In genomic region chr20:17097603-17098002, GRCh38 we compare ENCODE assay signal across 24 cellular contexts.
"Had no signal": no experiment of that assay in that cellular context is flagged by ENCODE, and none has a peak within 500 bp of the region (broad histone marks: within the 10 kb centered on the region; RNA-seq: fewer than 3 reads in every experiment).

No MANE protein-coding gene starts in this region.

- H3K4me1 ChIP-seq: ascending aorta, SJSA1 had no signal

- ATAC-seq: activated CD8-positive, alpha-beta T cell treated with anti-CD3 and anti-CD28 coated beads, Interleukin-2, amount 10 ng/mL, durations not matched to agents 7 days and 5 days; Panc1 had no signal

- H3K4me3 ChIP-seq: ascending aorta, cardiac muscle cell, SJSA1 had no signal

- DNase-seq: activated CD4-positive, alpha-beta T cell treated with anti-CD3 and anti-CD28 coated beads, Interleukin-2, amount 10 ng/mL, durations not matched to agents 7 days and 5 days; activated CD4-positive, alpha-beta T cell treated with anti-CD3 and anti-CD28 coated beads, Interleukin-2, amount 50 U/mL, for 48 hours; activated CD8-positive, alpha-beta T cell treated with anti-CD3 and anti-CD28 coated beads, Interleukin-2, amount 10 ng/mL, durations not matched to agents 7 days and 5 days; activated gamma-delta T cell; activated naive CD4-positive, alpha-beta T cell treated with Interleukin-2 at 50 U/mL for 16 hours; activated naive CD8-positive, alpha-beta T cell treated with anti-CD3 and anti-CD28 coated beads, Interleukin-2, amount 10 ng/mL, durations not matched to agents 7 days and 5 days; activated T-cell treated with anti-CD3 and anti-CD28 coated beads, Interleukin-2, amount 50 U/mL, for 24 hours; amygdala; Karpas-422; NCI-H1105; NCI-H1417 treated with DMSO at 0.1 percent for 48 hours; NCI-H187 treated with DMSO at 0.1 percent for 48 hours; NCI-H2171 treated with DMSO at 0.1 percent for 48 hours; NCI-H2227 treated with DMSO at 0.1 percent for 48 hours; NCI-H446; NCI-H510A treated with DMSO at 0.1 percent for 48 hours; NCI-H526 treated with DMSO at 0.1 percent for 48 hours; NCI-H774; SHP77 treated with DMSO at 0.1 percent for 48 hours; SK-N-SH had no signal

- H3K27me3 ChIP-seq: ascending aorta, cardiac muscle cell had no signal

- H3K27ac ChIP-seq: ascending aorta, cardiac muscle cell, SJSA1 had no signal

- H3K36me3 ChIP-seq: ascending aorta, cardiac muscle cell, SJSA1 had no signal

- H3K4me2 ChIP-seq: SK-N-SH had no signal

- H3K9ac ChIP-seq: SK-N-SH had no signal

- H3K9me3 ChIP-seq: ascending aorta, SJSA1, SK-N-SH had no signal
